ENCODE assay signal across 31 cellular contexts in the genomic region with DNA sequence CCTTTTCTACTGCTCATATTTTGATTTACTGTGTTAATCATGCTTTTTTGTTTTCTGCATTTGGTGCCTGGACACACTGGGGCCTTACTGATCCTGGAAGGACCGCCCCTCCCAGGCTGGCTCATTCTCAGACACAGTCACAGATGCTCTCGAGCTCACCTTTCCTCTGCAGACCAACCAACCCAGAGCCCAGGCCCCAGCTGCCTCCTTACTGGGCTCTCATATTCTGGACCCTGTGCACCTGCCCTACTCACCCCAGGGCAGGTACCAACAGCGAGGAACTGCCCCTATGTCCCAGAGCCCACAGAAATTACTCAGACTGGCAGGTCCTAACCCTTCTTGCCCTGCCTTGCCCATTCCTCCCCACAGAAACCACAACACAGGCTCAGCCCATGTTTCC. TPM values are rescaled to one million over a fixed set of nuclear protein-coding genes. Genes with fewer than 3 reads are reported as not detected.
"Had no signal": no experiment of that assay in that cellular context is flagged by ENCODE, and none has a peak within 500 bp of the region (broad histone marks: within the 10 kb centered on the region; RNA-seq: fewer than 3 reads in every experiment).

No MANE protein-coding gene starts in this region.

- H3K4me1 Mint-ChIP-seq: stimulated activated effector memory CD8-positive, alpha-beta T cell treated with anti-CD3 and anti-CD28 coated beads, Interleukin-12 subunit alpha, Interleukin-12 subunit beta, amount 100 ng/mL, for 72 hours; stimulated activated naive CD8-positive, alpha-beta T cell treated with anti-CD3 and anti-CD28 coated beads, Interleukin-15, amount 100 ng/mL, for 72 hours had no signal

- DNase-seq: stimulated activated CD4-positive, alpha-beta T cell treated with anti-CD3 and anti-CD28 coated beads, Interleukin-2, amount 100 ng/mL, for 48 hours; stimulated activated CD4-positive, alpha-beta T cell treated with anti-CD3 and anti-CD28 coated beads, Interleukin-4, amount 100 ng/mL, for 1 hour; stimulated activated CD4-positive, alpha-beta T cell treated with anti-CD3 and anti-CD28 coated beads, Interleukin-4, amount 100 ng/mL, for 24 hours; stimulated activated CD4-positive, alpha-beta T cell treated with anti-CD3 and anti-CD28 coated beads, Interleukin-4, amount 100 ng/mL, for 4 hours; stimulated activated CD8-positive, alpha-beta memory T cell treated with anti-CD3 and anti-CD28 coated beads, Interleukin-4, amount 100 ng/mL, for 48 hours; stimulated activated naive B cell treated with anti-CD40 and anti-IgM and Interleukin-4, amounts not matched to agents 10 μg/mL and 1 μg/mL and 100 μg/mL, for 72 hours; stimulated activated naive CD4-positive, alpha-beta T cell; stimulated activated naive CD4-positive, alpha-beta T cell treated with Interleukin-2 at 50 U/mL for 16 hours; stimulated activated naive CD8-positive, alpha-beta T cell treated with anti-CD3 and anti-CD28 coated beads, Interleukin-15, amount 100 ng/mL, for 72 hours; stimulated activated naive CD8-positive, alpha-beta T cell treated with anti-CD3 and anti-CD28 coated beads, Interleukin-15, Interleukin-2, amounts not matched to agents 100 U/mL and 50 U/mL, for 24 hours; stomach; substantia nigra; testis; thyroid gland; transverse colon; upper lobe of left lung; upper lobe of right lung; uterus had no signal

- H3K36me3 ChIP-seq: stomach, suprapubic skin, thoracic aorta, thyroid gland, tibial artery, tibial nerve, transverse colon, upper lobe of left lung, upper lobe of right lung, uterus, vagina had no signal

- H3K4me3 ChIP-seq: stomach, suprapubic skin, testis, thoracic aorta, thyroid gland, tibial artery, tibial nerve, transverse colon, upper lobe of left lung, upper lobe of right lung, uterus, vagina had no signal

- H3K4me3 Mint-ChIP-seq: stimulated activated effector memory CD8-positive, alpha-beta T cell treated with anti-CD3 and anti-CD28 coated beads, Interleukin-12 subunit alpha, Interleukin-12 subunit beta, amount 100 ng/mL, for 72 hours; stimulated activated memory B cell treated with anti-CD40 and anti-IgM and Interleukin-4, amounts not matched to agents 10 μg/mL and 1 μg/mL and 100 μg/mL, for 72 hours; stimulated activated naive B cell treated with anti-CD40 and anti-IgM and Interleukin-4, amounts not matched to agents 10 μg/mL and 1 μg/mL and 100 μg/mL, for 72 hours; stimulated activated naive CD8-positive, alpha-beta T cell treated with anti-CD3 and anti-CD28 coated beads, Interleukin-15, amount 100 ng/mL, for 72 hours; stimulated activated naive CD8-positive, alpha-beta T cell treated with anti-CD3 and anti-CD28 coated beads, Interleukin-15, Interleukin-2, amounts not matched to agents 100 ng/mL and 50 ng/mL, for 24 hours; type B pancreatic cell had no signal

- H3K9me3 ChIP-seq: suprapubic skin, testis, thoracic aorta, thyroid gland, transverse colon, upper lobe of right lung, uterus, vagina had no signal

- H3K27ac Mint-ChIP-seq: stimulated activated effector memory CD8-positive, alpha-beta T cell treated with anti-CD3 and anti-CD28 coated beads, Interleukin-12 subunit alpha, Interleukin-12 subunit beta, amount 100 ng/mL, for 72 hours; stimulated activated memory B cell treated with anti-CD40 and anti-IgM and Interleukin-4, amounts not matched to agents 10 μg/mL and 1 μg/mL and 100 μg/mL, for 72 hours; stimulated activated naive B cell treated with anti-CD40 and anti-IgM and Interleukin-4, amounts not matched to agents 10 μg/mL and 1 μg/mL and 100 μg/mL, for 72 hours; stimulated activated naive CD8-positive, alpha-beta T cell treated with anti-CD3 and anti-CD28 coated beads, Interleukin-15, amount 100 ng/mL, for 72 hours; stimulated activated naive CD8-positive, alpha-beta T cell treated with anti-CD3 and anti-CD28 coated beads, Interleukin-15, Interleukin-2, amounts not matched to agents 100 ng/mL and 50 ng/mL, for 24 hours; type B pancreatic cell had no signal

- H3K27me3 ChIP-seq: testis, thyroid gland, tibial nerve, upper lobe of left lung, upper lobe of right lung, uterus, vagina had no signal

- H3K4me1 ChIP-seq: stomach, suprapubic skin, testis, thyroid gland, tibial artery, tibial nerve, transverse colon, upper lobe of left lung, upper lobe of right lung, uterus, vagina had no signal

- H3K27ac ChIP-seq: stomach, suprapubic skin, testis, thoracic aorta, thyroid gland, tibial artery, tibial nerve, transverse colon, upper lobe of left lung, upper lobe of right lung, uterus, vagina had no signal

- H3K36me3 Mint-ChIP-seq: stimulated activated effector memory CD8-positive, alpha-beta T cell treated with anti-CD3 and anti-CD28 coated beads, Interleukin-12 subunit alpha, Interleukin-12 subunit beta, amount 100 ng/mL, for 72 hours; stimulated activated memory B cell treated with anti-CD40 and anti-IgM and Interleukin-4, amounts not matched to agents 10 μg/mL and 1 μg/mL and 100 μg/mL, for 72 hours; stimulated activated naive B cell treated with anti-CD40 and anti-IgM and Interleukin-4, amounts not matched to agents 10 μg/mL and 1 μg/mL and 100 μg/mL, for 72 hours; type B pancreatic cell had no signal

- ATAC-seq: stimulated activated effector memory CD8-positive, alpha-beta T cell treated with anti-CD3 and anti-CD28 coated beads, Interleukin-12 subunit alpha, Interleukin-12 subunit beta, amount 100 ng/mL, for 72 hours; stimulated activated memory B cell treated with anti-CD40 and anti-IgM and Interleukin-4, amounts not matched to agents 10 μg/mL and 1 μg/mL and 100 μg/mL, for 72 hours; stimulated activated naive B cell treated with anti-CD40 and anti-IgM and Interleukin-4, amounts not matched to agents 10 μg/mL and 1 μg/mL and 100 μg/mL, for 72 hours; stimulated activated naive CD8-positive, alpha-beta T cell treated with anti-CD3 and anti-CD28 coated beads, Interleukin-15, amount 100 ng/mL, for 72 hours; stimulated activated naive CD8-positive, alpha-beta T cell treated with anti-CD3 and anti-CD28 coated beads, Interleukin-15, Interleukin-2, amounts not matched to agents 100 U/mL and 50 U/mL, for 24 hours; upper lobe of right lung had no signal

RNA-seq across cellular contexts. Expression of a gene that starts 6.6 kb away (rescaled TPM):
- total RNA-seq: stomach, subcutaneous adipose tissue, suprapubic skin, temporal lobe, testis, thoracic aorta, thyroid gland, tibial nerve, transverse colon, upper lobe of right lung, ureter, urinary bladder, uterus, vagina had no signal
- polyA plus RNA-seq: stomach, urinary bladder had no signal

RNA-seq across cellular contexts. Expression of a gene that starts 9.8 kb away (rescaled TPM):
- total RNA-seq: stomach, subcutaneous adipose tissue, suprapubic skin, temporal lobe, testis, thoracic aorta, thyroid gland, tibial nerve, transverse colon, upper lobe of left lung, upper lobe of right lung, ureter, urinary bladder, uterus, vagina had no signal
- polyA plus RNA-seq: stomach, urinary bladder had no signal
